7 cellular contexts compared by ENCODE assay signal in genomic region chr22:46114518-46115387, GRCh38. TPM values are rescaled to one million over a fixed set of nuclear protein-coding genes. Genes with fewer than 3 reads are reported as not detected.
DNase-seq lines count a peak whose midpoint lies in the region; ATAC-seq and TF ChIP-seq lines count a peak whose summit lies in the region.

No MANE protein-coding gene starts in this region.

- no peak overlapping the region; a peak in 1 of 4 replicates for H4K8ac ChIP-seq in IMR-90 (ENCODE audit: low read depth in 2 of 2, low read length in 2 of 2)

- H3K9ac ChIP-seq in IMR-90 (ENCODE audit: low read depth, low read length): no peak overlapping the region

- peaks cover 12% of the 10 kb centered on the region for H4K20me1 ChIP-seq in IMR-90 (ENCODE audit: insufficient read depth, low read length)

- BruUV-seq in IMR-90 (replicated peaks; lab: Mats Ljungman, UMichigan): no TSS peak

- dilution Hi-C loops in IMR-90 (cut with HindIII; ENCODE audit: low sequenced_read_pairs, unreplicated experiment): no loop called here

- no peak overlapping the region for H3K4ac ChIP-seq in IMR-90 (ENCODE audit: low read depth, low read length)

- no peak overlapping the region for H3K23ac ChIP-seq in IMR-90 (ENCODE audit: low read depth, low read length)

- no peak overlapping the region for H3K18ac ChIP-seq in IMR-90 (ENCODE audit: low read depth, low read length)

- H3K36me3 ChIP-seq in IMR-90 (ENCODE audit: control insufficient read depth, insufficient read depth, low read length): peaks cover 41% of the 10 kb centered on the region

- POLR2A ChIA-PET in IMR-90 (lab: Charles Lee; ENCODE audit: unreplicated experiment): interaction anchor here (0.5 kb wide), 1 partner anchor 172 kb away, joined by 8 read pairs; no protein-coding TSS in a partner anchor

- H3K4me1 ChIP-seq in IMR-90 (ENCODE audit: control insufficient read depth, insufficient read depth, low read length): peaks cover 14% of the 10 kb centered on the region

- H2BK5ac ChIP-seq in IMR-90 (ENCODE audit: low read depth, low read length, poor library complexity, severe bottlenecking): no peak overlapping the region

- no peak overlapping the region; the same call in 2 of the 3 replicates for H2BK15ac ChIP-seq in IMR-90 (ENCODE audit: low read depth, low read length)

- WGBS in IMR-90 (ENCODE audit: extremely low coverage in 2 of 2, insufficient read length in 1 of 2), 2 experiments: 78% methylated on average over 3 of the region's 15 CpGs; no CpG with 5 or more reads in 1 of the 2 experiments

- no peak for ATAC-seq in IMR-90 (ENCODE audit: low read depth)
- ATAC-seq in HG03108 (IDR thresholded peaks at IDR 0.05; ENCODE audit: unreplicated experiment): no peak

- H3K4me3 ChIP-seq in IMR-90 (ENCODE audit: insufficient read depth, low read depth, low read length): no peak overlapping the region

- H3K27me3 ChIP-seq in IMR-90 (ENCODE audit: control insufficient read depth, insufficient read depth, low read length) (no peaks in the 10 kb centered on the region), layer of hippocampus (ENCODE audit: control insufficient read depth, insufficient read depth, low read length) (no peaks in the 10 kb centered on the region)

- TF ChIP-seq CTCF in IMR-90 (conservative IDR thresholded peaks at IDR 0.05; ENCODE audit: low read depth, low read length): no peak

- H3K9me1 ChIP-seq in IMR-90 (ENCODE audit: insufficient read depth, low read length): no peaks in the 10 kb centered on the region

- no peak overlapping the region for H4K5ac ChIP-seq in IMR-90 (ENCODE audit: low read depth, low read length)

- no peak overlapping the region for H2BK20ac ChIP-seq in IMR-90 (ENCODE audit: low read depth, low read length)

- no peak overlapping the region; the same call in 1 of the 2 replicates for H2AK5ac ChIP-seq in IMR-90 (ENCODE audit: low read depth, low read length)

- H2AK9ac ChIP-seq in IMR-90 (replicated peaks; ENCODE audit: low read depth, low read length, poor library complexity): peak overlapping the region; percentile 91

- DNase-seq in IMR-90: no peak
- peak; percentile 33 for DNase-seq in UCSD-AML1 (lab: John Stamatoyannopoulos, UW; ENCODE audit: unreplicated experiment)
- no peak for DNase-seq in DMS153 (lab: John Stamatoyannopoulos, UW)
- no peak for DNase-seq in NCI-H1436 (lab: John Stamatoyannopoulos, UW)

- no peak overlapping the region for H3K56ac ChIP-seq in IMR-90 (ENCODE audit: extremely low read depth, insufficient read depth, low read length)

- TF ChIP-seq RAD21 in IMR-90 (IDR thresholded peaks at IDR 0.05; ENCODE audit: low read length): no peak

- H2BK120ac ChIP-seq in IMR-90 (ENCODE audit: low read depth, low read length): no peak overlapping the region

- H3K9me3 ChIP-seq in IMR-90 (ENCODE audit: control insufficient read depth, insufficient read depth, low read length): no peaks in the 10 kb centered on the region

- no peak overlapping the region for H4K91ac ChIP-seq in IMR-90 (ENCODE audit: insufficient read depth, low read depth, low read length)

- H3K4me2 ChIP-seq in IMR-90 (ENCODE audit: low read depth, low read length): no peak overlapping the region

- no peak overlapping the region for H2AFZ ChIP-seq in IMR-90 (replicated peaks; ENCODE audit: low read length, poor library complexity)

- in situ Hi-C loops in IMR-90 (cut with MboI; ENCODE audit: low sequenced_read_pairs): loop anchor here (5.0 kb wide), 1 partner anchor 107 kb away; no protein-coding TSS in a partner anchor

- no peak overlapping the region for H3K14ac ChIP-seq in IMR-90 (replicated peaks; ENCODE audit: low read depth, low read length)

- intact Hi-C loops in IMR-90 (cut with micrococcal nuclease): loop anchor here (5.0 kb wide), 1 partner anchor 42 kb away; no protein-coding TSS in a partner anchor

- no peak overlapping the region for H3K27ac ChIP-seq in IMR-90 (ENCODE audit: insufficient read depth, low read length)
- peak overlapping the region; percentile 57 for H3K27ac ChIP-seq in layer of hippocampus (ENCODE audit: low read depth, low read length)
- peak overlapping the region; percentile 7 for H3K27ac ChIP-seq in temporal lobe (ENCODE audit: low read depth, low read length)

- TF ChIP-seq POLR2A in IMR-90 (IDR thresholded peaks at IDR 0.05; ENCODE audit: low read depth, low read length): no peak

- H3K79me1 ChIP-seq in IMR-90 (ENCODE audit: low read depth in 1 of 2, low read length in 2 of 2): peaks cover 0 to 15% of the 10 kb centered on the region in 2 experiments; a peak in 2 of 4 replicates

- CTCF ChIA-PET in IMR-90 (lab: Yijun Ruan, JAX): interaction anchor here (0.5 to 4.0 kb wide), 2 partner anchors 61 to 109 kb away, joined by 3 to 24 read pairs; no protein-coding TSS in a partner anchor

TF ChIP-seq in IMR-90, 13 proteins besides CTCF, POLR2A, EP300 and RAD21:
- no peak for TF ChIP-seq RFX5 (IDR thresholded peaks at IDR 0.05; ENCODE audit: low read depth, low read length)

RNA-seq across cellular contexts. Expression of gene PPARA, which starts 35.6 kb away (rescaled TPM):
- total RNA-seq in IMR-90 (2012; rRNA removed): 6.1 and 7.0 TPM in 2 replicates
- polyA plus RNA-seq in IMR-90 (2012; rRNA removed): 3.1 and 3.3 TPM in 2 replicates
- polyA plus RNA-seq in IMR-90 (2012; cell fraction: cytosol; rRNA removed): 3.2 and 3.3 TPM in 2 replicates
- 3.0 and 5.9 TPM in 2 replicates for polyA plus RNA-seq in IMR-90 (2012; cell fraction: nucleus; rRNA removed; ENCODE audit: low replicate concordance)
- 4.9 TPM for total RNA-seq in temporal lobe
